Comparison of ENCODE assay signal across 10 cellular contexts in the genomic region with DNA sequence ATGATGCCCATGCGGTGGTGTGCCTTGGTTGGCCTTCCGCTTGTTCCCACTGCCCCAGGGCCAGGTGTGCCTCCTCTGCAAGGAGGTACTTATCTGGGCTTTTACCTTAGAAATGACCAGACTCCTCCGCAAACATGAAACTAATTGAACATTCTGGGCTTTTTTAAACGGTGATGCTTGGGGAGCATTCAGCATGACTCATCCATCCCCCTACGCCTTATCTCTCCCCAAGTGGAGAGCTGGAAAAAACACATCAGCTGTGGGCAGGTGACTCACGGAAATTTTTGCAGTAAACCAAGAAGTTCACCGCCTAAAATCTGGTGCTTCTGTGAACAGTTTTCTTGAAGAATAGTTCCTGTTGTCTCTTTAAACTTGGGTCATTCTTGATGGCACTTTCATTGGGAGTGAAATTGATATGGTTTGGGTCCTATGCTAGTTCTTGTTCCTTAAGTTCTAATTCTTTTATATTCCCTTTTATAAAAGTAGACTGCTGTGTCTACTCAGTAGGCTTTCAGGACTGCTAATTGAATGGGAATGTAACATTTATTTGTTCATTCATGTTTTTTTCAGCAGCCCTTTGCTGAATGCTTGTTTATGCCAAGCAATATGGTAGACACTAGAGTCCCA. TPM values are rescaled to one million over a fixed set of nuclear protein-coding genes. Genes with fewer than 3 reads are reported as not detected.
A peak's percentile ranks its signal among the peaks of the same experiment; 100 is the strongest.
DNase-seq lines count a peak whose midpoint lies in the region; ATAC-seq and TF ChIP-seq lines count a peak whose summit lies in the region.
"Had no signal": no experiment of that assay in that cellular context is flagged by ENCODE, and none has a peak within 500 bp of the region (broad histone marks: within the 10 kb centered on the region; RNA-seq: fewer than 3 reads in every experiment).

No MANE protein-coding gene starts in this region.

- H3F3A ChIP-seq in SK-N-SH (replicated peaks; ENCODE audit: insufficient read depth): no peaks in the 10 kb centered on the region

- DNase-seq in SK-N-SH: no peak
- DNase-seq in activated T-helper 2 cell treated with anti-CD3 and anti-CD28 coated beads, Interferon-gamma antibody, Interleukin-2, Interleukin-4, amounts not matched to agents 10 μg/mL and 5 μg/mL and 100 μg/mL, durations not matched to agents 14 hours and 24 hours and 36 hours (ENCODE audit: low spot score): peak; percentile 71
- DNase-seq in kidney glomerular epithelial cell (lab: John Stamatoyannopoulos, UW): peak; percentile 10
- peak; percentile 75 to 89 for DNase-seq in stimulated activated naive CD8-positive, alpha-beta T cell treated with anti-CD3 and anti-CD28 coated beads, Interleukin-15, amount 100 ng/mL, for 72 hours
- no peak for DNase-seq in NOMO-1 (lab: John Stamatoyannopoulos, UW; ENCODE audit: unreplicated experiment in 2 of 2)
- DNase-seq in effector CD8-positive, alpha-beta T cell (lab: John Stamatoyannopoulos, UW): no peak
- DNase-seq: left cardiac atrium, SJCRH30 had no signal

- peaks cover 99% of the 10 kb centered on the region for H3K36me3 Mint-ChIP-seq in activated T-helper 2 cell treated with anti-CD3 and anti-CD28 coated beads, Interferon-gamma antibody, Interleukin-2, Interleukin-4, amounts not matched to agents 10 μg/mL and 5 μg/mL and 100 μg/mL, durations not matched to agents 14 hours and 24 hours and 36 hours (ENCODE audit: low read depth)

- H3K9me3 ChIP-seq in SK-N-SH: no peaks in the 10 kb centered on the region
- H3K9me3 ChIP-seq: SJCRH30 had no signal

- peak overlapping the region in 1 of 2 experiments; percentile 30; a peak in 1 of 4 replicates for H3K27ac ChIP-seq in SK-N-SH (ENCODE audit: low read depth in 2 of 2, low read length in 1 of 2)
- H3K27ac ChIP-seq: SJCRH30 had no signal

- peaks cover 16% of the 10 kb centered on the region for H3K9me3 Mint-ChIP-seq in activated T-helper 2 cell treated with anti-CD3 and anti-CD28 coated beads, Interferon-gamma antibody, Interleukin-2, Interleukin-4, amounts not matched to agents 10 μg/mL and 5 μg/mL and 100 μg/mL, durations not matched to agents 14 hours and 24 hours and 36 hours
- H3K9me3 Mint-ChIP-seq in stimulated activated naive CD8-positive, alpha-beta T cell treated with anti-CD3 and anti-CD28 coated beads, Interleukin-15, amount 100 ng/mL, for 72 hours: peaks cover 10 to 16% of the 10 kb centered on the region in 2 donors

- no peak overlapping the region for H3K9ac ChIP-seq in SK-N-SH

- no peaks in the 10 kb centered on the region for H3K9me2 ChIP-seq in SK-N-SH

- H3K27me3 ChIP-seq in SK-N-SH (ENCODE audit: insufficient read depth): no peaks in the 10 kb centered on the region
- H3K27me3 ChIP-seq: SJCRH30 had no signal

- peak overlapping the region; percentile 67 for H3K4me3 Mint-ChIP-seq in activated T-helper 2 cell treated with anti-CD3 and anti-CD28 coated beads, Interferon-gamma antibody, Interleukin-2, Interleukin-4, amounts not matched to agents 10 μg/mL and 5 μg/mL and 100 μg/mL, durations not matched to agents 14 hours and 24 hours and 36 hours (ENCODE audit: low read depth)
- peak overlapping the region; percentile 79 to 83 for H3K4me3 Mint-ChIP-seq in stimulated activated naive CD8-positive, alpha-beta T cell treated with anti-CD3 and anti-CD28 coated beads, Interleukin-15, amount 100 ng/mL, for 72 hours

- intact Hi-C loops in activated T-helper 2 cell treated with anti-CD3 and anti-CD28 coated beads, Interferon-gamma antibody, Interleukin-2, Interleukin-4, amounts not matched to agents 10 μg/mL and 5 μg/mL and 100 μg/mL, durations not matched to agents 14 hours and 24 hours and 36 hours (cut with micrococcal nuclease): loop anchor here (1.0 to 2.0 kb wide), 5 partner anchors 13 to 1901 kb away; a partner anchor contains a TSS

- H3K4me1 Mint-ChIP-seq in activated T-helper 2 cell treated with anti-CD3 and anti-CD28 coated beads, Interferon-gamma antibody, Interleukin-2, Interleukin-4, amounts not matched to agents 10 μg/mL and 5 μg/mL and 100 μg/mL, durations not matched to agents 14 hours and 24 hours and 36 hours (ENCODE audit: low read depth): peaks cover 63% of the 10 kb centered on the region
- H3K4me1 Mint-ChIP-seq in stimulated activated naive CD8-positive, alpha-beta T cell treated with anti-CD3 and anti-CD28 coated beads, Interleukin-15, amount 100 ng/mL, for 72 hours: peaks cover 89% of the 10 kb centered on the region

- POLR2A ChIA-PET in SK-N-SH (lab: Yijun Ruan, JAX): interaction anchor here (0.6 kb wide), 1 partner anchor 17 kb away, joined by 4 read pairs; no protein-coding TSS in a partner anchor

- no peaks in the 10 kb centered on the region for H3K79me2 ChIP-seq in SK-N-SH (ENCODE audit: insufficient read depth)

- no peak overlapping the region for H2AFZ ChIP-seq in SK-N-SH (ENCODE audit: low read depth)

- TF ChIP-seq RAD21 in SK-N-SH (IDR thresholded peaks at IDR 0.05; ENCODE audit: low read length): no peak

- TF ChIP-seq CTCF in SK-N-SH (IDR thresholded peaks at IDR 0.05): no peak

- H4K20me1 ChIP-seq in SK-N-SH (ENCODE audit: insufficient read depth): no peaks in the 10 kb centered on the region

- TF ChIP-seq EP300 in SK-N-SH (IDR thresholded peaks at IDR 0.05; ENCODE audit: borderline replicate concordance in 1 of 2, low read depth in 1 of 2, low read length in 1 of 2): no peak; a peak in 1 of 4 replicates

- ATAC-seq in SK-N-SH treated with all-trans-retinoic acid at 6 μM for 48 hours (no peak; the same call in 1 of the 3 replicates), GM21825 (IDR thresholded peaks at IDR 0.05; ENCODE audit: unreplicated experiment) (no peak)
- peak; percentile 71 for ATAC-seq in stimulated activated naive CD8-positive, alpha-beta T cell treated with anti-CD3 and anti-CD28 coated beads, Interleukin-15, amount 100 ng/mL, for 72 hours

- 68% methylated on average over 7 of the region's 7 CpGs for WGBS in SK-N-SH (ENCODE audit: low lambda C conversion rate)

- no peaks in the 10 kb centered on the region; a peak in 1 of 4 replicates for H3K4me1 ChIP-seq in SK-N-SH (ENCODE audit: control insufficient read depth in 1 of 2, insufficient read depth in 2 of 2, low read depth in 1 of 2, low read length in 1 of 2)
- H3K4me1 ChIP-seq: SJCRH30 had no signal

- H3K27ac Mint-ChIP-seq in activated T-helper 2 cell treated with anti-CD3 and anti-CD28 coated beads, Interferon-gamma antibody, Interleukin-2, Interleukin-4, amounts not matched to agents 10 μg/mL and 5 μg/mL and 100 μg/mL, durations not matched to agents 14 hours and 24 hours and 36 hours: peak overlapping the region; percentile 98
- peak overlapping the region; percentile 99 for H3K27ac Mint-ChIP-seq in stimulated activated naive CD8-positive, alpha-beta T cell treated with anti-CD3 and anti-CD28 coated beads, Interleukin-15, amount 100 ng/mL, for 72 hours

- H3K36me3 ChIP-seq in SK-N-SH (replicated peaks in 1 of 2; ENCODE audit: control insufficient read depth in 1 of 2, insufficient read depth in 2 of 2, low read length in 1 of 2): peaks cover 56 to 91% of the 10 kb centered on the region in 2 experiments

- no peak overlapping the region; a peak in 1 of 4 replicates for H3K4me3 ChIP-seq in SK-N-SH (ENCODE audit: low read depth in 2 of 2, low read length in 1 of 2)
- H3K4me3 ChIP-seq: SJCRH30 had no signal

- no peaks in the 10 kb centered on the region for H3K27me3 Mint-ChIP-seq in activated T-helper 2 cell treated with anti-CD3 and anti-CD28 coated beads, Interferon-gamma antibody, Interleukin-2, Interleukin-4, amounts not matched to agents 10 μg/mL and 5 μg/mL and 100 μg/mL, durations not matched to agents 14 hours and 24 hours and 36 hours (ENCODE audit: low read depth)
- no peaks in the 10 kb centered on the region for H3K27me3 Mint-ChIP-seq in stimulated activated naive CD8-positive, alpha-beta T cell treated with anti-CD3 and anti-CD28 coated beads, Interleukin-15, amount 100 ng/mL, for 72 hours

- H3K4me2 ChIP-seq in SK-N-SH: no peak overlapping the region

- CTCF ChIA-PET in SK-N-SH (lab: Yijun Ruan, JAX): interaction anchor here (2.8 to 6.7 kb wide), 2 partner anchors 15 to 211 kb away, joined by 13 to 46 read pairs; no protein-coding TSS in a partner anchor

TF ChIP-seq in SK-N-SH, 30 proteins besides CTCF, POLR2A, EP300 and RAD21 (continues in another document):
- peak; percentile 47; the same call in 1 of the 2 replicates for TF ChIP-seq TCF12 (IDR thresholded peaks at IDR 0.05)
- TF ChIP-seq JUND (IDR thresholded peaks at IDR 0.05): peak; percentile 75
- TF ChIP-seq, protein P1, sequence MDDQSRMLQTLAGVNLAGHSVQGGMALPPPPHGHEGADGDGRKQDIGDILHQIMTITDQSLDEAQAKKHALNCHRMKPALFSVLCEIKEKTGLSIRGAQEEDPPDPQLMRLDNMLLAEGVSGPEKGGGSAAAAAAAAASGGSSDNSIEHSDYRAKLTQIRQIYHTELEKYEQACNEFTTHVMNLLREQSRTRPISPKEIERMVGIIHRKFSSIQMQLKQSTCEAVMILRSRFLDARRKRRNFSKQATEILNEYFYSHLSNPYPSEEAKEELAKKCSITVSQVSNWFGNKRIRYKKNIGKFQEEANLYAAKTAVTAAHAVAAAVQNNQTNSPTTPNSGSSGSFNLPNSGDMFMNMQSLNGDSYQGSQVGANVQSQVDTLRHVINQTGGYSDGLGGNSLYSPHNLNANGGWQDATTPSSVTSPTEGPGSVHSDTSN (IDR thresholded peaks at IDR 0.05): 0 out of 2 replicates have a peak, but pooled peaks have one; percentile 23
- TF ChIP-seq FOSL2 (IDR thresholded peaks at IDR 0.05; ENCODE audit: borderline replicate concordance, low read depth): peak; percentile 65

TF ChIP-seq in SK-N-SH treated with all-trans-retinoic acid at 6 μM for 48 hours, 23 proteins besides CTCF, POLR2A, EP300 and RAD21 (continues in another document):
- TF ChIP-seq SNAI2 (CRISPR knock-in tag; IDR thresholded peaks at IDR 0.05): no peak
- no peak for TF ChIP-seq TCF4 (CRISPR knock-in tag; IDR thresholded peaks at IDR 0.05; ENCODE audit: borderline replicate concordance)

RNA-seq across cellular contexts. Expression of a gene that starts 39.6 kb away (rescaled TPM):
- 73.6 and 90.9 TPM in 2 replicates for polyA plus RNA-seq in SK-N-SH (2012; rRNA removed)
- polyA plus RNA-seq in SK-N-SH (2012; cell fraction: cytosol; rRNA removed): 68.3 and 90.9 TPM in 2 replicates
- polyA plus RNA-seq in SK-N-SH (2012; cell fraction: nucleus; rRNA removed): 41.8 and 62.5 TPM in 2 replicates
- total RNA-seq in activated T-helper 2 cell treated with anti-CD3 and anti-CD28 coated beads, Interferon-gamma antibody, Interleukin-2, Interleukin-4, amounts not matched to agents 10 μg/mL and 5 μg/mL and 100 μg/mL, durations not matched to agents 14 hours and 24 hours and 36 hours: 318 and 326 TPM in 2 replicates

Comparison
In these comparisons a context has a peak if more than half of its experiments do, and no peak if none do; other contexts are left out.
1. DNase-seq: peak in activated T-helper 2 cell treated with anti-CD3 and anti-CD28 coated beads, Interferon-gamma antibody, Interleukin-2, Interleukin-4, amounts not matched to agents 10 μg/mL and 5 μg/mL and 100 μg/mL, durations not matched to agents 14 hours and 24 hours and 36 hours (single experiment), kidney glomerular epithelial cell (single experiment) and stimulated activated naive CD8-positive, alpha-beta T cell treated with anti-CD3 and anti-CD28 coated beads, Interleukin-15, amount 100 ng/mL, for 72 hours (2 of 2); none in SK-N-SH (single experiment), NOMO-1 (0 of 2) and effector CD8-positive, alpha-beta T cell (single experiment).